17 cellular contexts compared by ENCODE assay signal in genomic region chr2:234603619-234604018, GRCh38.
"Had no signal": no experiment of that assay in that cellular context is flagged by ENCODE, and none has a peak within 500 bp of the region (broad histone marks: within the 10 kb centered on the region; RNA-seq: fewer than 3 reads in every experiment).

No MANE protein-coding gene starts in this region.

- H3K36me3 ChIP-seq: heart left ventricle, neutrophil had no signal

- H3K4me1 ChIP-seq: foreskin keratinocyte, heart left ventricle had no signal

- H3K4me2 ChIP-seq: smooth muscle cell had no signal

- H3K27ac Mint-ChIP-seq: activated T-cell treated with anti-CD3 and anti-CD28 coated beads, Interleukin-2, amount 50 U/mL, for 72 hours; T-helper 2 cell treated with Interferon-gamma antibody and Interleukin-4, amounts not matched to agents 5 μg/mL and 100 μg/mL, for 36 hours had no signal

- H3K4me3 ChIP-seq: heart left ventricle, mucosa of descending colon, smooth muscle cell had no signal

- H3K4me1 Mint-ChIP-seq: naive thymus-derived CD8-positive, alpha-beta T cell had no signal

- DNase-seq: activated CD4-positive, alpha-beta T cell treated with anti-CD3 and anti-CD28 coated beads for 1 hour; activated CD4-positive, alpha-beta T cell treated with anti-CD3 and anti-CD28 coated beads, Interleukin-2, amount 50 U/mL, for 48 hours; activated gamma-delta T cell treated with Interleukin-2 at 50 U/mL for 16 hours; activated T-cell treated with anti-CD3 and anti-CD28 coated beads, Interleukin-2, amount 50 U/mL, for 72 hours; aorta; foreskin keratinocyte; heart left ventricle; mammary epithelial cell; mucosa of descending colon; naive thymus-derived CD8-positive, alpha-beta T cell; right cardiac atrium; stimulated activated naive B cell treated with anti-CD40 and anti-IgM and Interleukin-4, amounts not matched to agents 10 μg/mL and 1 μg/mL and 100 μg/mL, for 72 hours; trophoblast cell had no signal

- ATAC-seq: activated T-cell treated with anti-CD3 and anti-CD28 coated beads, Interleukin-2, amount 50 U/mL, for 72 hours; foreskin keratinocyte; heart left ventricle; left lobe of liver; mucosa of descending colon; naive thymus-derived CD8-positive, alpha-beta T cell; right cardiac atrium had no signal

- H3K36me3 Mint-ChIP-seq: naive thymus-derived CD8-positive, alpha-beta T cell had no signal

- H3K27me3 ChIP-seq: foreskin keratinocyte, neutrophil had no signal

- H3K27ac ChIP-seq: foreskin keratinocyte, heart left ventricle, neutrophil had no signal

- H3K9me3 Mint-ChIP-seq: activated T-cell treated with anti-CD3 and anti-CD28 coated beads, Interleukin-2, amount 50 U/mL, for 72 hours; naive thymus-derived CD8-positive, alpha-beta T cell; T-helper 2 cell treated with Interferon-gamma antibody and Interleukin-4, amounts not matched to agents 5 μg/mL and 100 μg/mL, for 36 hours had no signal

- H3K9me3 ChIP-seq: heart left ventricle, mucosa of descending colon, neutrophil had no signal

- H3K4me3 Mint-ChIP-seq: activated T-cell treated with anti-CD3 and anti-CD28 coated beads, Interleukin-2, amount 50 U/mL, for 72 hours; stimulated activated naive B cell treated with anti-CD40 and anti-IgM and Interleukin-4, amounts not matched to agents 10 μg/mL and 1 μg/mL and 100 μg/mL, for 72 hours; T-helper 2 cell treated with Interferon-gamma antibody and Interleukin-4, amounts not matched to agents 5 μg/mL and 100 μg/mL, for 36 hours had no signal
